In genomic region chr4:185036019-185036418, GRCh38 we compare ENCODE assay signal across 1 cellular context.
TF ChIP-seq lines count a peak whose summit lies in the region.

No MANE protein-coding gene starts in this region.

TF ChIP-seq in K562, 482 proteins besides CTCF, POLR2A, EP300 and RAD21 (continued from another document):
- no peak for TF ChIP-seq AFF4 (CRISPR knock-in tag; IDR thresholded peaks at IDR 0.05)
